ENCODE assay signal across 1 cellular context in genomic region chr12:9794484-9795063, GRCh38.
A peak's percentile ranks its signal among the peaks of the same experiment; 100 is the strongest.
TF ChIP-seq lines count a peak whose summit lies in the region.

No MANE protein-coding gene starts in this region.

TF ChIP-seq in GM12878, 131 proteins besides CTCF, POLR2A, EP300 and RAD21:
- TF ChIP-seq MLLT1 (IDR thresholded peaks at IDR 0.05), result peak; percentile 89
- TF ChIP-seq ZBED1 (IDR thresholded peaks at IDR 0.05; ENCODE audit: borderline replicate concordance), result no peak
- TF ChIP-seq NBN (IDR thresholded peaks at IDR 0.05), result 0 out of 2 replicates have a peak, but pooled peaks have one; percentile 36
- TF ChIP-seq ATF7 (IDR thresholded peaks at IDR 0.05; ENCODE audit: low read depth), result peak; percentile 50
